16 cellular contexts compared by ENCODE assay signal in the genomic region with DNA sequence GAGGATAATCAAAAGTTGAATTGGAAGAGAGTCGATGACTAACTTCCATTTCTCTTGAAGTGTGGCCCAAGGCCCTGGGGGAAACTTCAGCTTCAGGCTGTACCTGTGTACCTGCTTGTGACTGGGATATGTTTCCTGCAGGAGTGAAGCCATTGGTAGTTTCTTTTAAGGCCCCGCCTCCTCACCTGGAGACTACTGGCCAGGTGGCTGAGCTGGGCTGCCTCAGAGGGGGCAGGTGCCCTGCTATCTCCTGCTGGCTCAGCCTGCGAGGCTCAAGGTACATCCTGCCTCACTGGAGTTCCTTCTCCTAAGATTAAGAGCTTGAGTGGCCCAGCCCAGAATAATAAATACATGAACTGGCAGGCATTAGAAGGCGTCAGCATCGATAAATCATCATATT.
"Had no signal": no experiment of that assay in that cellular context is flagged by ENCODE, and none has a peak within 500 bp of the region (broad histone marks: within the 10 kb centered on the region; RNA-seq: fewer than 3 reads in every experiment).

No MANE protein-coding gene starts in this region.

- ATAC-seq: heart left ventricle; lower lobe of right lung; natural killer cell treated with Interleukin-12 subunit alpha and Interleukin-12 subunit beta and Interleukin-15 and Interleukin-18, amount 100 ng/mL, for 72 hours; pancreas; right cardiac atrium had no signal

- H3K4me1 ChIP-seq: colonic mucosa, pancreas had no signal

- H3K9me3 ChIP-seq: colonic mucosa, left ventricle myocardium inferior, lower lobe of right lung, pancreas, thyroid gland had no signal

- H3K27ac ChIP-seq: colonic mucosa, heart left ventricle, left ventricle myocardium inferior, lower lobe of right lung, pancreas, thyroid gland had no signal

- DNase-seq: colonic mucosa; dermis blood vessel endothelial cell; foreskin melanocyte; heart left ventricle; hippocampal formation; immature natural killer cell; left ventricle myocardium inferior; lower lobe of right lung; occipital lobe; pancreas; stimulated activated CD4-positive, alpha-beta T cell treated with anti-CD3 and anti-CD28 coated beads, Interleukin-2, amount 100 ng/mL, for 48 hours; stimulated activated naive CD4-positive, alpha-beta T cell treated with Interleukin-2 at 50 U/mL for 16 hours; thyroid gland had no signal

- H3K4me3 ChIP-seq: colonic mucosa, heart left ventricle, left ventricle myocardium inferior, lower lobe of right lung, pancreas, smooth muscle cell, thyroid gland had no signal

- H3K27me3 ChIP-seq: colonic mucosa, heart left ventricle, pancreas, thyroid gland had no signal

- H3K36me3 ChIP-seq: colonic mucosa, heart left ventricle, left ventricle myocardium inferior, lower lobe of right lung, pancreas, thyroid gland had no signal
